1 cellular context compared by ENCODE assay signal in the genomic region with DNA sequence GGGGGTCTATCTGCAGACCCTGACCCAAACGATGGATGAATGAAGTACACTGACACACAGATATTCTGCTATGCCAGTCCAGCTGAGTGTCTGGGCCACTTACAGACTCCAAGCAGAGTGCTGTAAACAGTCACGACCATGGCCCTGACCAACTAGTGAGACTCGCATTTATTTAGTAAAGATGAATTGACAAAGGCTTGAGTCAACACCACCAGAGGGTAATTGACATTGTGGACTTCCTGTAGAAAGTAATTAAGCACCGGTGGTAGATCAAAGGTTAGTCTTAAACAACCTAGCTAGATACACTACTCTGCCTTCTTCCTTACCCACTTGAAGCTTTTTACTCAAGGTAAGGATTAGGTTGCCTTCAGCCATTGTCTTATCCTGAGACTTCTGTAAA.
TF ChIP-seq lines count a peak whose summit lies in the region.

No MANE protein-coding gene starts in this region.

TF ChIP-seq in HepG2, 621 proteins besides CTCF, POLR2A, EP300 and RAD21 (continued from another document and continues in another):
- TF ChIP-seq, protein P1, sequence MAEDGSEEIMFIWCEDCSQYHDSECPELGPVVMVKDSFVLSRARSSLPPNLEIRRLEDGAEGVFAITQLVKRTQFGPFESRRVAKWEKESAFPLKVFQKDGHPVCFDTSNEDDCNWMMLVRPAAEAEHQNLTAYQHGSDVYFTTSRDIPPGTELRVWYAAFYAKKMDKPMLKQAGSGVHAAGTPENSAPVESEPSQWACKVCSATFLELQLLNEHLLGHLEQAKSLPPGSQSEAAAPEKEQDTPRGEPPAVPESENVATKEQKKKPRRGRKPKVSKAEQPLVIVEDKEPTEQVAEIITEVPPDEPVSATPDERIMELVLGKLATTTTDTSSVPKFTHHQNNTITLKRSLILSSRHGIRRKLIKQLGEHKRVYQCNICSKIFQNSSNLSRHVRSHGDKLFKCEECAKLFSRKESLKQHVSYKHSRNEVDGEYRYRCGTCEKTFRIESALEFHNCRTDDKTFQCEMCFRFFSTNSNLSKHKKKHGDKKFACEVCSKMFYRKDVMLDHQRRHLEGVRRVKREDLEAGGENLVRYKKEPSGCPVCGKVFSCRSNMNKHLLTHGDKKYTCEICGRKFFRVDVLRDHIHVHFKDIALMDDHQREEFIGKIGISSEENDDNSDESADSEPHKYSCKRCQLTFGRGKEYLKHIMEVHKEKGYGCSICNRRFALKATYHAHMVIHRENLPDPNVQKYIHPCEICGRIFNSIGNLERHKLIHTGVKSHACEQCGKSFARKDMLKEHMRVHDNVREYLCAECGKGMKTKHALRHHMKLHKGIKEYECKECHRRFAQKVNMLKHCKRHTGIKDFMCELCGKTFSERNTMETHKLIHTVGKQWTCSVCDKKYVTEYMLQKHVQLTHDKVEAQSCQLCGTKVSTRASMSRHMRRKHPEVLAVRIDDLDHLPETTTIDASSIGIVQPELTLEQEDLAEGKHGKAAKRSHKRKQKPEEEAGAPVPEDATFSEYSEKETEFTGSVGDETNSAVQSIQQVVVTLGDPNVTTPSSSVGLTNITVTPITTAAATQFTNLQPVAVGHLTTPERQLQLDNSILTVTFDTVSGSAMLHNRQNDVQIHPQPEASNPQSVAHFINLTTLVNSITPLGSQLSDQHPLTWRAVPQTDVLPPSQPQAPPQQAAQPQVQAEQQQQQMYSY (CRISPR knock-in tag; IDR thresholded peaks at IDR 0.05): no peak
- TF ChIP-seq NKX3-1 (CRISPR knock-in tag; IDR thresholded peaks at IDR 0.05): no peak
- TF ChIP-seq ARNT2 (CRISPR knock-in tag; IDR thresholded peaks at IDR 0.05; ENCODE audit: low read depth): no peak
- TF ChIP-seq RNF2 (conservative IDR thresholded peaks at IDR 0.05; ENCODE audit: low read depth): no peak
- no peak for TF ChIP-seq MAZ (IDR thresholded peaks at IDR 0.05; ENCODE audit: borderline replicate concordance, low read depth, low read length)
- TF ChIP-seq MAZ (CRISPR knock-in tag; IDR thresholded peaks at IDR 0.05; ENCODE audit: low read depth): no peak
- TF ChIP-seq ZNF251 (CRISPR knock-in tag; IDR thresholded peaks at IDR 0.05): no peak
- no peak for TF ChIP-seq ETV6 (CRISPR knock-in tag; conservative IDR thresholded peaks at IDR 0.05)
- no peak for TF ChIP-seq SOX13 (IDR thresholded peaks at IDR 0.05)
- peak in 1 of 2 experiments; percentile 73; a peak in 2 of 4 replicates for TF ChIP-seq SOX13 (CRISPR knock-in tag; conservative IDR thresholded peaks at IDR 0.05 in 1 of 2, IDR thresholded peaks at IDR 0.05 in 1 of 2)
- no peak for TF ChIP-seq ZNF468 (CRISPR knock-in tag; IDR thresholded peaks at IDR 0.05)
- no peak for TF ChIP-seq BHLHE40 (IDR thresholded peaks at IDR 0.05; ENCODE audit: low read length)
- no peak for TF ChIP-seq POLR2AphosphoS2 (IDR thresholded peaks at IDR 0.05; ENCODE audit: low read depth, low read length)
- no peak for TF ChIP-seq KDM3A (CRISPR knock-in tag; IDR thresholded peaks at IDR 0.05; ENCODE audit: low read depth)
- no peak for TF ChIP-seq ZC3H13 (CRISPR knock-in tag; IDR thresholded peaks at IDR 0.05)
- TF ChIP-seq ARID2 (CRISPR knock-in tag; IDR thresholded peaks at IDR 0.05; ENCODE audit: borderline replicate concordance): no peak
- TF ChIP-seq REXO4 (CRISPR knock-in tag; IDR thresholded peaks at IDR 0.05; ENCODE audit: borderline replicate concordance): no peak
- TF ChIP-seq ZNF556 (CRISPR knock-in tag; IDR thresholded peaks at IDR 0.05; ENCODE audit: borderline replicate concordance): no peak
- no peak for TF ChIP-seq EHMT2 (IDR thresholded peaks at IDR 0.05; ENCODE audit: borderline replicate concordance, low read depth, low read length)
- TF ChIP-seq CC2D1A (CRISPR knock-in tag; IDR thresholded peaks at IDR 0.05): no peak
- TF ChIP-seq KDM5A (IDR thresholded peaks at IDR 0.05; ENCODE audit: borderline replicate concordance, low read length): no peak
- TF ChIP-seq ZNF777 (CRISPR knock-in tag; IDR thresholded peaks at IDR 0.05): no peak
- TF ChIP-seq MTA3 (CRISPR knock-in tag; IDR thresholded peaks at IDR 0.05): no peak
- no peak for TF ChIP-seq ZHX2 (IDR thresholded peaks at IDR 0.05; ENCODE audit: low read depth)
- no peak for TF ChIP-seq ZHX2 (CRISPR knock-in tag; IDR thresholded peaks at IDR 0.05; ENCODE audit: borderline replicate concordance)
- no peak for TF ChIP-seq ATAD3A (CRISPR knock-in tag; IDR thresholded peaks at IDR 0.05)
- no peak for TF ChIP-seq KAT2B (IDR thresholded peaks at IDR 0.05; ENCODE audit: borderline replicate concordance, low read depth, low read length)
- TF ChIP-seq CREM (IDR thresholded peaks at IDR 0.05): peak; percentile 23; the same call in 1 of the 2 replicates
- no peak for TF ChIP-seq CREM (CRISPR knock-in tag; IDR thresholded peaks at IDR 0.05)
- TF ChIP-seq, protein P2, sequence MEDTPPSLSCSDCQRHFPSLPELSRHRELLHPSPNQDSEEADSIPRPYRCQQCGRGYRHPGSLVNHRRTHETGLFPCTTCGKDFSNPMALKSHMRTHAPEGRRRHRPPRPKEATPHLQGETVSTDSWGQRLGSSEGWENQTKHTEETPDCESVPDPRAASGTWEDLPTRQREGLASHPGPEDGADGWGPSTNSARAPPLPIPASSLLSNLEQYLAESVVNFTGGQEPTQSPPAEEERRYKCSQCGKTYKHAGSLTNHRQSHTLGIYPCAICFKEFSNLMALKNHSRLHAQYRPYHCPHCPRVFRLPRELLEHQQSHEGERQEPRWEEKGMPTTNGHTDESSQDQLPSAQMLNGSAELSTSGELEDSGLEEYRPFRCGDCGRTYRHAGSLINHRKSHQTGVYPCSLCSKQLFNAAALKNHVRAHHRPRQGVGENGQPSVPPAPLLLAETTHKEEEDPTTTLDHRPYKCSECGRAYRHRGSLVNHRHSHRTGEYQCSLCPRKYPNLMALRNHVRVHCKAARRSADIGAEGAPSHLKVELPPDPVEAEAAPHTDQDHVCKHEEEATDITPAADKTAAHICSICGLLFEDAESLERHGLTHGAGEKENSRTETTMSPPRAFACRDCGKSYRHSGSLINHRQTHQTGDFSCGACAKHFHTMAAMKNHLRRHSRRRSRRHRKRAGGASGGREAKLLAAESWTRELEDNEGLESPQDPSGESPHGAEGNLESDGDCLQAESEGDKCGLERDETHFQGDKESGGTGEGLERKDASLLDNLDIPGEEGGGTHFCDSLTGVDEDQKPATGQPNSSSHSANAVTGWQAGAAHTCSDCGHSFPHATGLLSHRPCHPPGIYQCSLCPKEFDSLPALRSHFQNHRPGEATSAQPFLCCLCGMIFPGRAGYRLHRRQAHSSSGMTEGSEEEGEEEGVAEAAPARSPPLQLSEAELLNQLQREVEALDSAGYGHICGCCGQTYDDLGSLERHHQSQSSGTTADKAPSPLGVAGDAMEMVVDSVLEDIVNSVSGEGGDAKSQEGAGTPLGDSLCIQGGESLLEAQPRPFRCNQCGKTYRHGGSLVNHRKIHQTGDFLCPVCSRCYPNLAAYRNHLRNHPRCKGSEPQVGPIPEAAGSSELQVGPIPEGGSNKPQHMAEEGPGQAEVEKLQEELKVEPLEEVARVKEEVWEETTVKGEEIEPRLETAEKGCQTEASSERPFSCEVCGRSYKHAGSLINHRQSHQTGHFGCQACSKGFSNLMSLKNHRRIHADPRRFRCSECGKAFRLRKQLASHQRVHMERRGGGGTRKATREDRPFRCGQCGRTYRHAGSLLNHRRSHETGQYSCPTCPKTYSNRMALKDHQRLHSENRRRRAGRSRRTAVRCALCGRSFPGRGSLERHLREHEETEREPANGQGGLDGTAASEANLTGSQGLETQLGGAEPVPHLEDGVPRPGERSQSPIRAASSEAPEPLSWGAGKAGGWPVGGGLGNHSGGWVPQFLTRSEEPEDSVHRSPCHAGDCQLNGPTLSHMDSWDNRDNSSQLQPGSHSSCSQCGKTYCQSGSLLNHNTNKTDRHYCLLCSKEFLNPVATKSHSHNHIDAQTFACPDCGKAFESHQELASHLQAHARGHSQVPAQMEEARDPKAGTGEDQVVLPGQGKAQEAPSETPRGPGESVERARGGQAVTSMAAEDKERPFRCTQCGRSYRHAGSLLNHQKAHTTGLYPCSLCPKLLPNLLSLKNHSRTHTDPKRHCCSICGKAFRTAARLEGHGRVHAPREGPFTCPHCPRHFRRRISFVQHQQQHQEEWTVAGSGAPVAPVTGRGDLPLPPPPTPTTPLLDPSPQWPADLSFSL (CRISPR knock-in tag; IDR thresholded peaks at IDR 0.05): no peak
- TF ChIP-seq, protein P3, sequence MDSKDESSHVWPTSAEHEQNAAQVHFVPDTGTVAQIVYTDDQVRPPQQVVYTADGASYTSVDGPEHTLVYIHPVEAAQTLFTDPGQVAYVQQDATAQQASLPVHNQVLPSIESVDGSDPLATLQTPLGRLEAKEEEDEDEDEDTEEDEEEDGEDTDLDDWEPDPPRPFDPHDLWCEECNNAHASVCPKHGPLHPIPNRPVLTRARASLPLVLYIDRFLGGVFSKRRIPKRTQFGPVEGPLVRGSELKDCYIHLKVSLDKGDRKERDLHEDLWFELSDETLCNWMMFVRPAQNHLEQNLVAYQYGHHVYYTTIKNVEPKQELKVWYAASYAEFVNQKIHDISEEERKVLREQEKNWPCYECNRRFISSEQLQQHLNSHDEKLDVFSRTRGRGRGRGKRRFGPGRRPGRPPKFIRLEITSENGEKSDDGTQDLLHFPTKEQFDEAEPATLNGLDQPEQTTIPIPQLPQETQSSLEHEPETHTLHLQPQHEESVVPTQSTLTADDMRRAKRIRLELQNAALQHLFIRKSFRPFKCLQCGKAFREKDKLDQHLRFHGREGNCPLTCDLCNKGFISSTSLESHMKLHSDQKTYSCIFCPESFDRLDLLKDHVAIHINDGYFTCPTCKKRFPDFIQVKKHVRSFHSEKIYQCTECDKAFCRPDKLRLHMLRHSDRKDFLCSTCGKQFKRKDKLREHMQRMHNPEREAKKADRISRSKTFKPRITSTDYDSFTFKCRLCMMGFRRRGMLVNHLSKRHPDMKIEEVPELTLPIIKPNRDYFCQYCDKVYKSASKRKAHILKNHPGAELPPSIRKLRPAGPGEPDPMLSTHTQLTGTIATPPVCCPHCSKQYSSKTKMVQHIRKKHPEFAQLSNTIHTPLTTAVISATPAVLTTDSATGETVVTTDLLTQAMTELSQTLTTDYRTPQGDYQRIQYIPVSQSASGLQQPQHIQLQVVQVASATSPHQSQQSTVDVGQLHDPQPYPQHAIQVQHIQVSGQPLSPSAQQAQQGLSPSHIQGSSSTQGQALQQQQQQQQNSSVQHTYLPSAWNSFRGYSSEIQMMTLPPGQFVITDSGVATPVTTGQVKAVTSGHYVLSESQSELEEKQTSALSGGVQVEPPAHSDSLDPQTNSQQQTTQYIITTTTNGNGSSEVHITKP (CRISPR knock-in tag; IDR thresholded peaks at IDR 0.05; ENCODE audit: low read depth): no peak
- no peak for TF ChIP-seq ZNF550 (CRISPR knock-in tag; IDR thresholded peaks at IDR 0.05; ENCODE audit: borderline replicate concordance)
- TF ChIP-seq SETDB1 (CRISPR knock-in tag; IDR thresholded peaks at IDR 0.05; ENCODE audit: borderline replicate concordance): no peak
- TF ChIP-seq ZNF562 (CRISPR knock-in tag; IDR thresholded peaks at IDR 0.05; ENCODE audit: borderline replicate concordance): no peak
- no peak for TF ChIP-seq ZFP37 (CRISPR knock-in tag; IDR thresholded peaks at IDR 0.05; ENCODE audit: borderline replicate concordance)
- no peak for TF ChIP-seq ELF4 (CRISPR knock-in tag; IDR thresholded peaks at IDR 0.05; ENCODE audit: borderline replicate concordance)
- TF ChIP-seq, protein P4, sequence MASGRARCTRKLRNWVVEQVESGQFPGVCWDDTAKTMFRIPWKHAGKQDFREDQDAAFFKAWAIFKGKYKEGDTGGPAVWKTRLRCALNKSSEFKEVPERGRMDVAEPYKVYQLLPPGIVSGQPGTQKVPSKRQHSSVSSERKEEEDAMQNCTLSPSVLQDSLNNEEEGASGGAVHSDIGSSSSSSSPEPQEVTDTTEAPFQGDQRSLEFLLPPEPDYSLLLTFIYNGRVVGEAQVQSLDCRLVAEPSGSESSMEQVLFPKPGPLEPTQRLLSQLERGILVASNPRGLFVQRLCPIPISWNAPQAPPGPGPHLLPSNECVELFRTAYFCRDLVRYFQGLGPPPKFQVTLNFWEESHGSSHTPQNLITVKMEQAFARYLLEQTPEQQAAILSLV (CRISPR knock-in tag; IDR thresholded peaks at IDR 0.05; ENCODE audit: borderline replicate concordance): no peak
- no peak for TF ChIP-seq SMARCE1 (IDR thresholded peaks at IDR 0.05; ENCODE audit: borderline replicate concordance)
- no peak for TF ChIP-seq FOSL1 (CRISPR knock-in tag; IDR thresholded peaks at IDR 0.05; ENCODE audit: borderline replicate concordance)
- no peak for TF ChIP-seq ZNF691 (CRISPR knock-in tag; IDR thresholded peaks at IDR 0.05; ENCODE audit: borderline replicate concordance, low read depth)
- no peak for TF ChIP-seq ZSCAN25 (CRISPR knock-in tag; IDR thresholded peaks at IDR 0.05)
